Comparison of ENCODE assay signal across 31 cellular contexts in the genomic region with DNA sequence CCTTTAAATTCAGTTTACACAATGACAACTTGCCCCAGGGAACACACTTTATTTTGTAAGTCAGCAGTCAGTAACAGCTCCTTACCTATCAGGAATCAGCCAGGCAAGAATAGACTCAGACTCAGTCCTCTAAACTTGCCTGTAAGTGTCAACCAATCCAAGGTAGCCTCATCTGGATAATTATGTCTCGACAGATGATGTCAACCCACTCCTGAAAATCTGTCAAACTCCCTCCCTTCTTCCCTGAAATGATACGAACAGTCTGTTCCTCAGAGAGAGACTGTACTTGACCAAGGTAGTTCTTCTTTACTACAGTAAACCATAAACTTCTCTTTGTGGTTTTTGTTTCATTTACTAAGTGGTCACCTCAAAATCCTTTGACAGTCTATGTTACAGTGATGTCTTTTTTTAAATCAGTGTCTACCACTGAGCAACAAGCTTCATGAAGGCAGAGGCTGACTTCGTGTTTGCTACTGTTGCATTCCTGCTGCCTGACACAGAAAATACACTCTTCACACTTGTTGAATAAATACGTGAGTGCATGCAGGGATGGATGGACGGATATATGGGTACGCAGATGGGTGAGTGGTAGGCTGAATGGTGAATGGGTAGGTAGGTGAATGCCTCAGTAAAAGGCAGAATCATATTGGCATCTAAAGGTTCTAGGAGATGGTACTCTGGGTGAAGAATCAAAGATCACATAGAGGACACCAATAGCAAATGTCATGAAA. TPM values are rescaled to one million over a fixed set of nuclear protein-coding genes. Genes with fewer than 3 reads are reported as not detected.
DNase-seq lines count a peak whose midpoint lies in the region; FAIRE-seq and TF ChIP-seq lines count a peak whose summit lies in the region.
"Had no signal": no experiment of that assay in that cellular context is flagged by ENCODE, and none has a peak within 500 bp of the region (broad histone marks: within the 10 kb centered on the region; RNA-seq: fewer than 3 reads in every experiment).

No MANE protein-coding gene starts in this region.

- H2BK12ac ChIP-seq in H1 (ENCODE audit: low read depth, low read length) = no peak overlapping the region

- no peak overlapping the region for H4K91ac ChIP-seq in H1 (replicated peaks; ENCODE audit: insufficient read length, low read length)

- no peak overlapping the region for H3K14ac ChIP-seq in H1 (ENCODE audit: insufficient read length)

- no peak overlapping the region for H3K18ac ChIP-seq in H1 (ENCODE audit: extremely low read depth, low read length)

- no peak overlapping the region for H2BK120ac ChIP-seq in H1 (replicated peaks; ENCODE audit: low read depth, low read length)

- no peak overlapping the region for H3K23ac ChIP-seq in H1 (ENCODE audit: insufficient read length)

- H2BK15ac ChIP-seq in H1 (ENCODE audit: low read length) = no peak overlapping the region

- H3K27ac ChIP-seq in H1 (ENCODE audit: low read depth, low read length) (no peak overlapping the region), neural cell (ENCODE audit: low read length) (no peak overlapping the region), vagina (no peak overlapping the region)
- H3K27ac ChIP-seq: 22Rv1, A549, BLaER1 had no signal

- no peak overlapping the region for H2AK5ac ChIP-seq in H1 (ENCODE audit: low read depth, low read length)

- no peak overlapping the region for H2BK20ac ChIP-seq in H1 (ENCODE audit: low read length)

- no peaks in the 10 kb centered on the region for H3K9me2 ChIP-seq in neural cell (ENCODE audit: insufficient read depth, low read length)

- 80% methylated on average over 6 of the region's 6 CpGs; no CpG with 5 or more reads in 1 of the 2 experiments for WGBS in H1 (ENCODE audit: extremely low coverage in 1 of 2, insufficient coverage in 1 of 2, insufficient read length in 1 of 2, insufficient replicate concordance in 2 of 2, low coverage in 1 of 2, low lambda C conversion rate in 2 of 2, missing lambda C conversion rate in 1 of 2), 2 experiments

- no peak overlapping the region for H3K56ac ChIP-seq in H1 (replicated peaks; ENCODE audit: insufficient read length, low read depth, low read length)

- H3K36me3 ChIP-seq in H1 (ENCODE audit: control insufficient read depth in 2 of 4, insufficient read depth in 4 of 4, low read length in 3 of 4) (no peaks in the 10 kb centered on the region), neural cell (ENCODE audit: insufficient read depth, low read length) (no peaks in the 10 kb centered on the region), vagina (no peaks in the 10 kb centered on the region)
- H3K36me3 ChIP-seq: BE2C, BLaER1 had no signal

- H3K4me3 ChIP-seq in H1 (ENCODE audit: extremely low read depth in 1 of 4, insufficient read depth in 2 of 4, low read depth in 3 of 4, low read length in 4 of 4) = no peak overlapping the region
- no peak overlapping the region for H3K4me3 ChIP-seq in neural cell (ENCODE audit: low read length)
- H3K4me3 ChIP-seq in vagina = no peak overlapping the region
- H3K4me3 ChIP-seq: A549, BLaER1, GM12878 had no signal

- CTCF ChIA-PET in H1 (lab: Charles Lee; ENCODE audit: partially characterized antibody) = interaction anchor here (1.3 to 1.8 kb wide), 2 partner anchors 90 to 94 kb away, joined by 3 to 4 read pairs; no protein-coding TSS in a partner anchor

- no peak overlapping the region for H2BK5ac ChIP-seq in H1 (ENCODE audit: low read depth, low read length)

- intact Hi-C loops in vagina (cut with DNase I) = no loop called here

- no peak overlapping the region for H4K8ac ChIP-seq in H1 (ENCODE audit: extremely low read depth, insufficient read depth, low read length)

- H4K20me1 ChIP-seq in H1 (replicated peaks in 1 of 2; ENCODE audit: control insufficient read depth in 1 of 2, insufficient read depth in 2 of 2, low read length in 2 of 2) (no peaks in the 10 kb centered on the region), neural cell (ENCODE audit: insufficient read depth) (no peaks in the 10 kb centered on the region)
- H4K20me1 ChIP-seq: BLaER1 had no signal

- no peaks in the 10 kb centered on the region for H3K9me3 ChIP-seq in H1 (ENCODE audit: insufficient read depth in 2 of 2, low read depth in 1 of 2, low read length in 1 of 2)
- no peaks in the 10 kb centered on the region for H3K9me3 ChIP-seq in neural cell (ENCODE audit: low read length)
- no peaks in the 10 kb centered on the region for H3K9me3 ChIP-seq in vagina
- H3K9me3 ChIP-seq: A549, BE2C, BLaER1 had no signal

- DNase-seq in NCI-H524 (lab: John Stamatoyannopoulos, UW) (peak; percentile 0 to 46), NCI-H524 treated with DMSO at 0.1 percent for 48 hours (lab: John Stamatoyannopoulos, UW) (no peak), H1 (ENCODE audit: low read depth in 1 of 2, low spot score in 2 of 2) (no peak), vagina (ENCODE audit: extremely low spot score in 2 of 2) (no peak), SW480 (ENCODE audit: low spot score) (no peak), NCI-H526 treated with DMSO at 0.1 percent for 48 hours (lab: John Stamatoyannopoulos, UW) (no peak)
- DNase-seq: ACHN; BE2C; C1 segment of cervical spinal cord; CD4-positive, alpha-beta memory T cell; CD4-positive, CD25-positive, alpha-beta regulatory T cell; CD8-positive, alpha-beta memory T cell; COR-L47; DMS 273 treated with DMSO at 0.1 percent for 48 hours; DMS153; DMS53; DMS79; DND-41; EL; GDM1 had no signal

- no peaks in the 10 kb centered on the region for H3K23me2 ChIP-seq in H1 (ENCODE audit: low read depth, low read length)

- H3K79me2 ChIP-seq in H1 (ENCODE audit: control insufficient read depth in 1 of 2, insufficient read depth in 2 of 2, low read length in 2 of 2) (no peaks in the 10 kb centered on the region), neural cell (replicated peaks; ENCODE audit: insufficient read depth, low read length) (no peaks in the 10 kb centered on the region)

- no peak for FAIRE-seq in H1 (lab: Jason Lieb, UNC)
- FAIRE-seq: A549, GM12878, GM12892, GM19239 had no signal

- no peak for TF ChIP-seq EP300 in H1 (IDR thresholded peaks at IDR 0.05; ENCODE audit: borderline replicate concordance in 1 of 2, low read depth in 2 of 2, low read length in 2 of 2)
- TF ChIP-seq EP300 in neural cell (conservative IDR thresholded peaks at IDR 0.05; ENCODE audit: poor library complexity, severe bottlenecking) = peak; percentile 79

- H3K27me3 ChIP-seq in H1 (replicated peaks in 1 of 4; ENCODE audit: control insufficient read depth in 3 of 4, extremely low read depth in 1 of 4, insufficient read depth in 3 of 4, low read length in 3 of 4) (no peaks in the 10 kb centered on the region), neural cell (ENCODE audit: insufficient read depth, low read depth, low read length) (no peaks in the 10 kb centered on the region), vagina (no peaks in the 10 kb centered on the region)
- H3K27me3 ChIP-seq: BE2C, BLaER1 had no signal

- peaks cover 0 to 2% (median 0%) of the 10 kb centered on the region in 4 experiments; a peak in 1 of 7 replicates for H3K4me1 ChIP-seq in H1 (replicated peaks in 1 of 4; ENCODE audit: control insufficient read depth in 3 of 4, insufficient read depth in 4 of 4, low read length in 3 of 4)
- H3K4me1 ChIP-seq in vagina = no peaks in the 10 kb centered on the region
- H3K4me1 ChIP-seq: A549, BE2C, BLaER1 had no signal

- H3K4ac ChIP-seq in H1 (replicated peaks; ENCODE audit: insufficient read length, low read depth, low read length) = no peak overlapping the region

- no peaks in the 10 kb centered on the region for H3K79me1 ChIP-seq in H1 (ENCODE audit: low read depth, low read length)

- H3K9ac ChIP-seq in H1 (replicated peaks in 1 of 4; ENCODE audit: extremely low read depth in 1 of 4, low read depth in 3 of 4, low read length in 3 of 4) = no peak overlapping the region
- H3K9ac ChIP-seq in neural cell (ENCODE audit: low read length) = no peak overlapping the region
- H3K9ac ChIP-seq: BLaER1 had no signal

- POLR2A ChIA-PET in H1 (lab: Charles Lee; ENCODE audit: partially characterized antibody) = no interaction called here

- no peak for TF ChIP-seq POLR2A in H1 (IDR thresholded peaks at IDR 0.05; ENCODE audit: control extremely low read depth in 1 of 2, low read depth in 2 of 2, low read length in 2 of 2)
- TF ChIP-seq POLR2A in vagina (IDR thresholded peaks at IDR 0.05) = no peak

- TF ChIP-seq CTCF in H1 (IDR thresholded peaks at IDR 0.05; ENCODE audit: control extremely low read depth in 1 of 3, insufficient read depth in 1 of 3, low read depth in 1 of 3, low read length in 3 of 3) (no peak), neural cell (IDR thresholded peaks at IDR 0.05; ENCODE audit: poor library complexity, severe bottlenecking) (no peak), vagina (IDR thresholded peaks at IDR 0.05) (no peak)

- TF ChIP-seq RAD21 in H1 (IDR thresholded peaks at IDR 0.05 in 1 of 2, conservative IDR thresholded peaks at IDR 0.05 in 1 of 2; ENCODE audit: low read depth in 2 of 2, low read length in 2 of 2) (no peak), neural cell (conservative IDR thresholded peaks at IDR 0.05) (no peak)

- H4K5ac ChIP-seq in H1 (ENCODE audit: insufficient read length, low read depth, low read length) = no peak overlapping the region

- no peak overlapping the region for H3K4me2 ChIP-seq in H1 (ENCODE audit: insufficient read depth in 1 of 2, low read depth in 2 of 2, low read length in 2 of 2)
- no peak overlapping the region for H3K4me2 ChIP-seq in neural cell (ENCODE audit: low read length)
- H3K4me2 ChIP-seq: A549, BLaER1 had no signal

- no peaks in the 10 kb centered on the region for H3F3A ChIP-seq in neural cell (ENCODE audit: insufficient read depth, low read length, poor library complexity, severe bottlenecking)

- H2AFZ ChIP-seq in H1 (ENCODE audit: low read length) (0 out of 2 replicates have a peak overlapping the region, but pooled peaks have one; percentile 31), neural cell (ENCODE audit: low read depth, low read length) (no peak overlapping the region)

TF ChIP-seq in H1, 55 proteins besides CTCF, POLR2A, EP300 and RAD21 (continues in another document):
- TF ChIP-seq SP4 (IDR thresholded peaks at IDR 0.05; ENCODE audit: low read length) = no peak
- TF ChIP-seq YY1 (IDR thresholded peaks at IDR 0.05; ENCODE audit: low read depth, low read length) = no peak

RNA-seq across cellular contexts. Expression of a gene that starts 17.5 kb away (rescaled TPM):
- 22.2 and 22.8 TPM in 2 replicates for total RNA-seq in H1 (2021; fragmentation: NEBNext Ultra II Directional; extraction: Animal tissue kit (Norgen Biotek cat#: 25700))
- 10.8 and 11.6 TPM in 2 replicates for polyA plus RNA-seq in H1 (2011; rRNA removed)
- polyA plus RNA-seq in H1 (2011; cell fraction: cytosol; rRNA removed) = 14.1 TPM
- 28.0 TPM for polyA plus RNA-seq in H1 (2011; cell fraction: nucleus; rRNA removed)
- 10.4 to 19.4 TPM (median 13.5 TPM) in 4 replicates for polyA plus RNA-seq in H1 (2012, experiment 1 of 2)
- polyA plus RNA-seq in H1 (2012, experiment 2 of 2) = 0.87 TPM
- 23.3 TPM for polyA plus RNA-seq in H1 (2013, experiment 1 of 2)
- polyA plus RNA-seq in H1 (2013, experiment 2 of 2) = 14.7 TPM
- 71.1 and 139 TPM in 2 replicates for polyA minus RNA-seq in H1 (2011; rRNA and poly(A)+ RNA removed)
- 32.7 TPM for polyA minus RNA-seq in H1 (2011; cell fraction: cytosol; rRNA and poly(A)+ RNA removed)
- 95.0 TPM for polyA minus RNA-seq in H1 (2011; cell fraction: nucleus; rRNA and poly(A)+ RNA removed)
- 0.19 and 0.26 TPM in 2 replicates for polyA plus RNA-seq in neural cell
- polyA minus RNA-seq in neural cell = 1.2 and 1.7 TPM in 2 replicates
- total RNA-seq in vagina = 0.98 TPM
- total RNA-seq: A172; CD4-positive, alpha-beta memory T cell; CD4-positive, CD25-positive, alpha-beta regulatory T cell; CD8-positive, alpha-beta memory T cell; G401 had no signal
- polyA plus RNA-seq: A549; AG04450; CD14-positive monocyte; CD4-positive, alpha-beta memory T cell; CD4-positive, CD25-positive, alpha-beta regulatory T cell; CD8-positive, alpha-beta memory T cell had no signal

Comparison
In these comparisons a context has a peak if more than half of its experiments do, and no peak if none do; other contexts are left out.
1. DNase-seq: peak in NCI-H524 (2 of 2); none in NCI-H524 treated with DMSO at 0.1 percent for 48 hours (single experiment), H1 (0 of 2), vagina (0 of 2), SW480 (single experiment) and NCI-H526 treated with DMSO at 0.1 percent for 48 hours (single experiment).
2. RNA of a gene that starts 17.5 kb away (total RNA-seq): 22.2 to 22.8 TPM in H1; 0.98 TPM in vagina (single experiment); every median in the first group is over 10 times any median in the second.